1 cellular context compared by ENCODE assay signal in the genomic region with DNA sequence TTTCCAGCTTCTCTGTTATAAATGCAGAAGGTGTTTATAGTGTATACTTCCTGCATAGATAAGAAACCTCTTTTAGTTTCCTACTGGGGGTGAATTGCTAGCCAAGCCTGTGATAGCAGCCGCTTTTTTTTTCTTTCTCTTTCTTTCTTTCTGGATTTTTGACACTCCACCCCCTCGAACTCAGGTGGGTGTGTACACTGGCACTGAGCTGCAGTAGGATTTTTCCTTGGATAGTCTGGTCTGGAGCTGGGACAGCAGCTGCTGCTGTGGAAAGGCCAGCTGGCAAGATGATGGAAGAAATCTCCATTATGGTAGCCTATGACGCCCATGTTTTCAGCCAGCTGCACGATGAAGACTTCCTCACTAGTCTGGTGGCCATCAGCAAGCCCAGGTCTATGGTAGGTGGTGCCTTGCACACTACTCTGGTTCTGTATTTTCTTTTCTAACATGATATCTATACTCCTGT.
TF ChIP-seq lines count a peak whose summit lies in the region.

No MANE protein-coding gene starts in this region.

TF ChIP-seq in K562, 482 proteins besides CTCF, POLR2A, EP300 and RAD21 (continued from another document and continues in another):
- TF ChIP-seq, protein P1, sequence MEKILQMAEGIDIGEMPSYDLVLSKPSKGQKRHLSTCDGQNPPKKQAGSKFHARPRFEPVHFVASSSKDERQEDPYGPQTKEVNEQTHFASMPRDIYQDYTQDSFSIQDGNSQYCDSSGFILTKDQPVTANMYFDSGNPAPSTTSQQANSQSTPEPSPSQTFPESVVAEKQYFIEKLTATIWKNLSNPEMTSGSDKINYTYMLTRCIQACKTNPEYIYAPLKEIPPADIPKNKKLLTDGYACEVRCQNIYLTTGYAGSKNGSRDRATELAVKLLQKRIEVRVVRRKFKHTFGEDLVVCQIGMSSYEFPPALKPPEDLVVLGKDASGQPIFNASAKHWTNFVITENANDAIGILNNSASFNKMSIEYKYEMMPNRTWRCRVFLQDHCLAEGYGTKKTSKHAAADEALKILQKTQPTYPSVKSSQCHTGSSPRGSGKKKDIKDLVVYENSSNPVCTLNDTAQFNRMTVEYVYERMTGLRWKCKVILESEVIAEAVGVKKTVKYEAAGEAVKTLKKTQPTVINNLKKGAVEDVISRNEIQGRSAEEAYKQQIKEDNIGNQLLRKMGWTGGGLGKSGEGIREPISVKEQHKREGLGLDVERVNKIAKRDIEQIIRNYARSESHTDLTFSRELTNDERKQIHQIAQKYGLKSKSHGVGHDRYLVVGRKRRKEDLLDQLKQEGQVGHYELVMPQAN (IDR thresholded peaks at IDR 0.05; ENCODE audit: borderline replicate concordance) = peak; percentile 31; the same call in 1 of the 2 replicates
- TF ChIP-seq, protein P2, sequence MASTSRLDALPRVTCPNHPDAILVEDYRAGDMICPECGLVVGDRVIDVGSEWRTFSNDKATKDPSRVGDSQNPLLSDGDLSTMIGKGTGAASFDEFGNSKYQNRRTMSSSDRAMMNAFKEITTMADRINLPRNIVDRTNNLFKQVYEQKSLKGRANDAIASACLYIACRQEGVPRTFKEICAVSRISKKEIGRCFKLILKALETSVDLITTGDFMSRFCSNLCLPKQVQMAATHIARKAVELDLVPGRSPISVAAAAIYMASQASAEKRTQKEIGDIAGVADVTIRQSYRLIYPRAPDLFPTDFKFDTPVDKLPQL (IDR thresholded peaks at IDR 0.05; ENCODE audit: extremely low read depth, insufficient read length) = no peak
- 0 out of 2 replicates have a peak, but pooled peaks have one; percentile 52 for TF ChIP-seq ZSCAN32 (CRISPR knock-in tag; IDR thresholded peaks at IDR 0.05)
- no peak for TF ChIP-seq SMC3 (conservative IDR thresholded peaks at IDR 0.05; ENCODE audit: insufficient read depth, low read depth, low read length)
- peak; percentile 57; the same call in 1 of the 2 replicates for TF ChIP-seq L3MBTL2 (IDR thresholded peaks at IDR 0.05)
- peak; percentile 84; the same call in 1 of the 2 replicates for TF ChIP-seq EHMT2 (IDR thresholded peaks at IDR 0.05)
- TF ChIP-seq, protein P3, sequence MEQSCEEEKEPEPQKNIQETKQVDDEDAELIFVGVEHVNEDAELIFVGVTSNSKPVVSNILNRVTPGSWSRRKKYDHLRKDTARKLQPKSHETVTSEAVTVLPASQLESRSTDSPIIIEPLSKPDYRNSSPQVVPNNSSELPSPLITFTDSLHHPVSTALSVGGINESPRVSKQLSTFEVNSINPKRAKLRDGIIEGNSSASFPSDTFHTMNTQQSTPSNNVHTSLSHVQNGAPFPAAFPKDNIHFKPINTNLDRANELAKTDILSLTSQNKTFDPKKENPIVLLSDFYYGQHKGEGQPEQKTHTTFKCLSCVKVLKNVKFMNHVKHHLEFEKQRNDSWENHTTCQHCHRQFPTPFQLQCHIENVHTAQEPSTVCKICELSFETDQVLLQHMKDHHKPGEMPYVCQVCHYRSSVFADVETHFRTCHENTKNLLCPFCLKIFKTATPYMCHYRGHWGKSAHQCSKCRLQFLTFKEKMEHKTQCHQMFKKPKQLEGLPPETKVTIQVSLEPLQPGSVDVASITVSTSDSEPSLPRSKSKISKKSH (CRISPR knock-in tag; IDR thresholded peaks at IDR 0.05) = no peak
- TF ChIP-seq, protein P4, sequence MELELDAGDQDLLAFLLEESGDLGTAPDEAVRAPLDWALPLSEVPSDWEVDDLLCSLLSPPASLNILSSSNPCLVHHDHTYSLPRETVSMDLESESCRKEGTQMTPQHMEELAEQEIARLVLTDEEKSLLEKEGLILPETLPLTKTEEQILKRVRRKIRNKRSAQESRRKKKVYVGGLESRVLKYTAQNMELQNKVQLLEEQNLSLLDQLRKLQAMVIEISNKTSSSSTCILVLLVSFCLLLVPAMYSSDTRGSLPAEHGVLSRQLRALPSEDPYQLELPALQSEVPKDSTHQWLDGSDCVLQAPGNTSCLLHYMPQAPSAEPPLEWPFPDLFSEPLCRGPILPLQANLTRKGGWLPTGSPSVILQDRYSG (tag; conservative IDR thresholded peaks at IDR 0.05; ENCODE audit: low read depth) = 0 out of 2 replicates have a peak, but pooled peaks have one; percentile 60
- TF ChIP-seq DACH1 (IDR thresholded peaks at IDR 0.05; ENCODE audit: partially characterized antibody) = peak; percentile 37
- TF ChIP-seq GABPA (tag; conservative IDR thresholded peaks at IDR 0.05; ENCODE audit: low read depth) = peak; percentile 61
- no peak for TF ChIP-seq CBFA2T2 (conservative IDR thresholded peaks at IDR 0.05)
- TF ChIP-seq CXXC5 (CRISPR knock-in tag; IDR thresholded peaks at IDR 0.05) = 0 out of 2 replicates have a peak, but pooled peaks have one; percentile 37
- no peak for TF ChIP-seq CBX5 (IDR thresholded peaks at IDR 0.05; ENCODE audit: borderline replicate concordance, low read depth)
- no peak for TF ChIP-seq CBX8 (IDR thresholded peaks at IDR 0.05; ENCODE audit: borderline replicate concordance, extremely low read depth, low read depth, low read length, poor library complexity, severe bottlenecking)
- peak; percentile 77 for TF ChIP-seq ZNF384 (IDR thresholded peaks at IDR 0.05; ENCODE audit: low read depth, low read length)
- TF ChIP-seq, protein P5, sequence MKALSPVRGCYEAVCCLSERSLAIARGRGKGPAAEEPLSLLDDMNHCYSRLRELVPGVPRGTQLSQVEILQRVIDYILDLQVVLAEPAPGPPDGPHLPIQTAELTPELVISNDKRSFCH (CRISPR knock-in tag; IDR thresholded peaks at IDR 0.05) = no peak
- TF ChIP-seq, protein P5 (tag; IDR thresholded peaks at IDR 0.05) = 0 out of 2 replicates have a peak, but pooled peaks have one; percentile 72
- peak; percentile 58 for TF ChIP-seq RBFOX2 (IDR thresholded peaks at IDR 0.05; ENCODE audit: low read depth, low read length)
- TF ChIP-seq SMAD3 (CRISPR knock-in tag; conservative IDR thresholded peaks at IDR 0.05) = 0 out of 2 replicates have a peak, but pooled peaks have one; percentile 20
- no peak for TF ChIP-seq MBD2 (IDR thresholded peaks at IDR 0.05; ENCODE audit: borderline replicate concordance, low read depth)
- peak; percentile 69; the same call in 1 of the 2 replicates for TF ChIP-seq DPF2 (IDR thresholded peaks at IDR 0.05)
- TF ChIP-seq, protein P6, sequence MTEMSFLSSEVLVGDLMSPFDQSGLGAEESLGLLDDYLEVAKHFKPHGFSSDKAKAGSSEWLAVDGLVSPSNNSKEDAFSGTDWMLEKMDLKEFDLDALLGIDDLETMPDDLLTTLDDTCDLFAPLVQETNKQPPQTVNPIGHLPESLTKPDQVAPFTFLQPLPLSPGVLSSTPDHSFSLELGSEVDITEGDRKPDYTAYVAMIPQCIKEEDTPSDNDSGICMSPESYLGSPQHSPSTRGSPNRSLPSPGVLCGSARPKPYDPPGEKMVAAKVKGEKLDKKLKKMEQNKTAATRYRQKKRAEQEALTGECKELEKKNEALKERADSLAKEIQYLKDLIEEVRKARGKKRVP (CRISPR knock-in tag; IDR thresholded peaks at IDR 0.05) = peak; percentile 35; the same call in 1 of the 2 replicates
- no peak for TF ChIP-seq MEF2A (IDR thresholded peaks at IDR 0.05; ENCODE audit: control insufficient read depth, low read depth, low read length)
- TF ChIP-seq NBN (IDR thresholded peaks at IDR 0.05; ENCODE audit: low read depth) = 0 out of 2 replicates have a peak, but pooled peaks have one; percentile 30
- peak; percentile 99 for TF ChIP-seq ZNF766 (CRISPR knock-in tag; conservative IDR thresholded peaks at IDR 0.05)
- TF ChIP-seq NR3C1 (CRISPR knock-in tag; IDR thresholded peaks at IDR 0.05) = no peak
- no peak for TF ChIP-seq MCM3 (IDR thresholded peaks at IDR 0.05)
- TF ChIP-seq, protein P7, sequence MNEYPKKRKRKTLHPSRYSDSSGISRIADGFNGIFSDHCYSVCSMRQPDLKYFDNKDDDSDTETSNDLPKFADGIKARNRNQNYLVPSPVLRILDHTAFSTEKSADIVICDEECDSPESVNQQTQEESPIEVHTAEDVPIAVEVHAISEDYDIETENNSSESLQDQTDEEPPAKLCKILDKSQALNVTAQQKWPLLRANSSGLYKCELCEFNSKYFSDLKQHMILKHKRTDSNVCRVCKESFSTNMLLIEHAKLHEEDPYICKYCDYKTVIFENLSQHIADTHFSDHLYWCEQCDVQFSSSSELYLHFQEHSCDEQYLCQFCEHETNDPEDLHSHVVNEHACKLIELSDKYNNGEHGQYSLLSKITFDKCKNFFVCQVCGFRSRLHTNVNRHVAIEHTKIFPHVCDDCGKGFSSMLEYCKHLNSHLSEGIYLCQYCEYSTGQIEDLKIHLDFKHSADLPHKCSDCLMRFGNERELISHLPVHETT (CRISPR knock-in tag; conservative IDR thresholded peaks at IDR 0.05 in 1 of 2, IDR thresholded peaks at IDR 0.05 in 1 of 2) = peak in 1 of 2 experiments; percentile 37; a peak in 1 of 4 replicates
- TF ChIP-seq NCOA1 (IDR thresholded peaks at IDR 0.05; ENCODE audit: low read depth) = peak; percentile 27; the same call in 1 of the 2 replicates
- TF ChIP-seq, protein P8, sequence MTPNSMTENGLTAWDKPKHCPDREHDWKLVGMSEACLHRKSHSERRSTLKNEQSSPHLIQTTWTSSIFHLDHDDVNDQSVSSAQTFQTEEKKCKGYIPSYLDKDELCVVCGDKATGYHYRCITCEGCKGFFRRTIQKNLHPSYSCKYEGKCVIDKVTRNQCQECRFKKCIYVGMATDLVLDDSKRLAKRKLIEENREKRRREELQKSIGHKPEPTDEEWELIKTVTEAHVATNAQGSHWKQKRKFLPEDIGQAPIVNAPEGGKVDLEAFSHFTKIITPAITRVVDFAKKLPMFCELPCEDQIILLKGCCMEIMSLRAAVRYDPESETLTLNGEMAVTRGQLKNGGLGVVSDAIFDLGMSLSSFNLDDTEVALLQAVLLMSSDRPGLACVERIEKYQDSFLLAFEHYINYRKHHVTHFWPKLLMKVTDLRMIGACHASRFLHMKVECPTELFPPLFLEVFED (CRISPR knock-in tag; conservative IDR thresholded peaks at IDR 0.05) = 0 out of 2 replicates have a peak, but pooled peaks have one; percentile 57
- TF ChIP-seq ZNF354B (CRISPR knock-in tag; IDR thresholded peaks at IDR 0.05) = 0 out of 2 replicates have a peak, but pooled peaks have one; percentile 4
- TF ChIP-seq MTA3 (IDR thresholded peaks at IDR 0.05; ENCODE audit: borderline replicate concordance) = peak; percentile 55; the same call in 1 of the 2 replicates
- 0 out of 4 replicates have a peak, but pooled peaks of 1 of the 2 experiments have one; percentile 62 for TF ChIP-seq ARNT (IDR thresholded peaks at IDR 0.05)
- peak; percentile 55 for TF ChIP-seq TBP (optimal IDR thresholded peaks at IDR 0.05; ENCODE audit: low read depth, low read length)
- TF ChIP-seq ELF4 (CRISPR knock-in tag; IDR thresholded peaks at IDR 0.05) = peak; percentile 87
- TF ChIP-seq YY1 (IDR thresholded peaks at IDR 0.05; ENCODE audit: borderline replicate concordance in 1 of 3, control insufficient read depth in 1 of 3, extremely low read depth in 1 of 3, insufficient read depth in 3 of 3, insufficient read length in 1 of 3, insufficient replicate concordance in 2 of 3, low read depth in 1 of 3, low read length in 2 of 3) = peak; percentile 35 to 92 (median 71)
- no peak for TF ChIP-seq MECOM (CRISPR knock-in tag; IDR thresholded peaks at IDR 0.05)
- 0 out of 2 replicates have a peak, but pooled peaks have one; percentile 12 for TF ChIP-seq PTRF (tag; IDR thresholded peaks at IDR 0.05)
- TF ChIP-seq SMARCA4 (IDR thresholded peaks at IDR 0.05) = peak; percentile 70
- peak; percentile 24; the same call in 1 of the 2 replicates for TF ChIP-seq ZNF445 (CRISPR knock-in tag; IDR thresholded peaks at IDR 0.05; ENCODE audit: low read depth)
- 0 out of 2 replicates have a peak, but pooled peaks have one; percentile 13 for TF ChIP-seq SMARCC2 (IDR thresholded peaks at IDR 0.05; ENCODE audit: low read depth)
- peak; percentile 49; the same call in 1 of the 2 replicates for TF ChIP-seq CTBP1 (IDR thresholded peaks at IDR 0.05; ENCODE audit: borderline replicate concordance)
- TF ChIP-seq ZNF41 (CRISPR knock-in tag; conservative IDR thresholded peaks at IDR 0.05) = 0 out of 2 replicates have a peak, but pooled peaks have one; percentile 20
- no peak for TF ChIP-seq RBM15 (IDR thresholded peaks at IDR 0.05; ENCODE audit: insufficient read depth, low read length)
- TF ChIP-seq MIER1 (IDR thresholded peaks at IDR 0.05; ENCODE audit: low read depth) = no peak
- TF ChIP-seq TAF1 (IDR thresholded peaks at IDR 0.05; ENCODE audit: control insufficient read depth, extremely low read depth, insufficient read depth, low read length, severe bottlenecking) = peak; percentile 21
- TF ChIP-seq E2F3 (CRISPR knock-in tag; IDR thresholded peaks at IDR 0.05) = 0 out of 2 replicates have a peak, but pooled peaks have one; percentile 44
- TF ChIP-seq HDAC1 (IDR thresholded peaks at IDR 0.05) = peak in 1 of 2 experiments; percentile 51; a peak in 2 of 4 replicates
- no peak for TF ChIP-seq ATF1 (CRISPR knock-in tag; IDR thresholded peaks at IDR 0.05)
- TF ChIP-seq ATF1 (tag; IDR thresholded peaks at IDR 0.05) = peak; percentile 66
- 0 out of 2 replicates have a peak, but pooled peaks have one; percentile 7 for TF ChIP-seq TEAD4 (IDR thresholded peaks at IDR 0.05; ENCODE audit: low read length)
- no peak for TF ChIP-seq TEAD4 (CRISPR knock-in tag; IDR thresholded peaks at IDR 0.05; ENCODE audit: borderline replicate concordance)
